In genomic region chr21:36735201-36735515, GRCh38 we compare ENCODE assay signal across 23 cellular contexts. TPM values are rescaled to one million over a fixed set of nuclear protein-coding genes. Genes with fewer than 3 reads are reported as not detected.
"Had no signal": no experiment of that assay in that cellular context is flagged by ENCODE, and none has a peak within 500 bp of the region (broad histone marks: within the 10 kb centered on the region; RNA-seq: fewer than 3 reads in every experiment).

No MANE protein-coding gene starts in this region.

- H3K36me3 ChIP-seq: neutrophil, right atrium auricular region, sigmoid colon, tibial artery, upper lobe of left lung, uterus had no signal

- H3K4me1 Mint-ChIP-seq: naive thymus-derived CD4-positive, alpha-beta T cell had no signal

- DNase-seq: cortex of kidney; effector memory CD4-positive, alpha-beta T cell; erythroblast; foreskin keratinocyte; kidney; left cardiac atrium; left ventricle myocardium superior; mesenchymal stem cell; naive thymus-derived CD4-positive, alpha-beta T cell; nephron progenitor cell; sigmoid colon; stimulated activated CD4-positive, alpha-beta T cell treated with anti-CD3 and anti-CD28 coated beads, Interleukin-12 subunit alpha, Interleukin-12 subunit beta, amount 100 ng/mL, for 4 hours; stimulated activated naive CD4-positive, alpha-beta T cell treated with Interleukin-2 at 50 U/mL for 16 hours; uterus had no signal

- H3K27me3 ChIP-seq: hepatocyte, right atrium auricular region, upper lobe of left lung, uterus had no signal

- H3K27ac ChIP-seq: foreskin keratinocyte, hepatocyte, neutrophil, right atrium auricular region, sigmoid colon, skin epidermis, tibial artery, upper lobe of left lung, uterus had no signal

- H3K9me3 ChIP-seq: neutrophil, right atrium auricular region, uterus had no signal

- H3K4me3 Mint-ChIP-seq: naive thymus-derived CD4-positive, alpha-beta T cell; nephron progenitor cell had no signal

- ATAC-seq: foreskin keratinocyte; left cardiac atrium; left ventricle myocardium superior; naive thymus-derived CD4-positive, alpha-beta T cell had no signal

- H3K4me3 ChIP-seq: hepatocyte, lung, right atrium auricular region, sigmoid colon, skin epidermis, tibial artery, upper lobe of left lung, uterus had no signal

- H3K4me1 ChIP-seq: foreskin keratinocyte, right atrium auricular region, sigmoid colon, tibial artery, uterus had no signal

- H3K27ac Mint-ChIP-seq: naive thymus-derived CD4-positive, alpha-beta T cell; nephron progenitor cell had no signal

RNA-seq across cellular contexts. Expression of gene SIM2, which starts 36.2 kb away (rescaled TPM):
- total RNA-seq: foreskin keratinocyte, left cardiac atrium, left ventricle myocardium superior, lung, posterior vena cava, right atrium auricular region, sigmoid colon, temporal lobe had no signal
- polyA plus RNA-seq: foreskin keratinocyte; lung; naive thymus-derived CD4-positive, alpha-beta T cell had no signal
